ENCODE assay signal across 17 cellular contexts in genomic region chr13:112204881-112205327, GRCh38.
A peak's percentile ranks its signal among the peaks of the same experiment; 100 is the strongest.
DNase-seq lines count a peak whose midpoint lies in the region; ATAC-seq and TF ChIP-seq lines count a peak whose summit lies in the region.
"Had no signal": no experiment of that assay in that cellular context is flagged by ENCODE, and none has a peak within 500 bp of the region (broad histone marks: within the 10 kb centered on the region; RNA-seq: fewer than 3 reads in every experiment).

No MANE protein-coding gene starts in this region.

- peak; percentile 32 for DNase-seq in left ventricle myocardium inferior
- DNase-seq in mucosa of descending colon: no peak
- no peak for DNase-seq in cerebellar cortex (ENCODE audit: low spot score)
- no peak for DNase-seq in transverse colon
- DNase-seq: activated CD4-positive, alpha-beta T cell treated with anti-CD3 and anti-CD28 coated beads for 36 hours; activated T-cell treated with anti-CD3 and anti-CD28 coated beads, Interleukin-2, amount 50 U/mL, for 1 hour; Calu3; central memory CD4-positive, alpha-beta T cell; IMR-90; NCI-H2107; stimulated activated naive B cell treated with anti-CD40 and anti-IgM and Interleukin-4, amounts not matched to agents 10 μg/mL and 1 μg/mL and 100 μg/mL, for 72 hours had no signal

- no peak for TF ChIP-seq CTCF in left ventricle myocardium inferior (IDR thresholded peaks at IDR 0.05; ENCODE audit: borderline replicate concordance)
- no peak for TF ChIP-seq CTCF in mucosa of descending colon (IDR thresholded peaks at IDR 0.05)
- no peak for TF ChIP-seq CTCF in transverse colon (IDR thresholded peaks at IDR 0.05)

- intact Hi-C loops in left ventricle myocardium inferior (cut with micrococcal nuclease): no loop called here
- intact Hi-C loops in mucosa of descending colon (cut with DNase I, micrococcal nuclease): no loop called here
- intact Hi-C loops in transverse colon (cut with DNase I; ENCODE audit: low total_unique reads): no loop called here

- H3K27me3 ChIP-seq in BLaER1 treated with 17β-estradiol and CSF1 and Interleukin-3, amounts not matched to agents 10 nM and 100 nM: peaks cover 54 to 86% (median 64%) of the 10 kb centered on the region in 11 experiments
- H3K27me3 ChIP-seq in HUES48 (ENCODE audit: control insufficient read depth, insufficient read depth, low read length) (peaks cover 61% of the 10 kb centered on the region), left ventricle myocardium inferior (ENCODE audit: low read depth) (peaks cover 97% of the 10 kb centered on the region), transverse colon (peaks cover 64% of the 10 kb centered on the region)
- H3K27me3 ChIP-seq: vagina had no signal

- no peak for TF ChIP-seq EP300 in transverse colon (IDR thresholded peaks at IDR 0.05; ENCODE audit: low read depth)

- peak overlapping the region; percentile 55 to 91 (median 68) for H3K4me2 ChIP-seq in BLaER1 treated with 17β-estradiol and CSF1 and Interleukin-3, amounts not matched to agents 10 nM and 100 nM

- in situ Hi-C loops in transverse colon (cut with MboI; ENCODE audit: low pct_ligation_motif_present in 1 of 4, low pct_unique_long_range_greater_than_20kb in 1 of 4, low sequenced_read_pairs in 3 of 4): no loop called here

- ATAC-seq in mucosa of descending colon (peak; percentile 47), HG03175 (IDR thresholded peaks at IDR 0.05; ENCODE audit: unreplicated experiment) (no peak), GM18867 (IDR thresholded peaks at IDR 0.05; ENCODE audit: unreplicated experiment) (no peak)
- ATAC-seq: activated CD4-positive, alpha-beta T cell treated with anti-CD3 and anti-CD28 coated beads for 36 hours; activated naive CD4-positive, alpha-beta T cell treated with anti-CD3 and anti-CD28 coated beads, Interleukin-2, amount 50 U/mL, for 72 hours; stimulated activated naive B cell treated with anti-CD40 and anti-IgM and Interleukin-4, amounts not matched to agents 10 μg/mL and 1 μg/mL and 100 μg/mL, for 72 hours had no signal

- H3K9ac ChIP-seq in BLaER1 treated with 17β-estradiol and CSF1 and Interleukin-3, amounts not matched to agents 10 nM and 100 nM: no peak overlapping the region
- no peak overlapping the region for H3K9ac ChIP-seq in HUES48 (ENCODE audit: low read depth, low read length)

- TF ChIP-seq POLR2A in transverse colon (IDR thresholded peaks at IDR 0.05): no peak

- no peaks in the 10 kb centered on the region for H3K36me3 ChIP-seq in BLaER1 treated with 17β-estradiol and CSF1 and Interleukin-3, amounts not matched to agents 10 nM and 100 nM
- H3K36me3 ChIP-seq in HUES48 (ENCODE audit: control insufficient read depth, insufficient read depth, low read length): no peaks in the 10 kb centered on the region
- H3K36me3 ChIP-seq in left ventricle myocardium inferior: no peaks in the 10 kb centered on the region
- H3K36me3 ChIP-seq in mucosa of descending colon (ENCODE audit: low read depth): no peaks in the 10 kb centered on the region
- no peaks in the 10 kb centered on the region for H3K36me3 ChIP-seq in transverse colon
- H3K36me3 ChIP-seq: vagina had no signal

- peak overlapping the region in 7 of 10 experiments; percentile 2 to 33 (median 28); a peak in 9 of 20 replicates for H3K4me3 ChIP-seq in BLaER1 treated with 17β-estradiol and CSF1 and Interleukin-3, amounts not matched to agents 10 nM and 100 nM
- H3K4me3 ChIP-seq in HUES48 (ENCODE audit: low read depth, low read length) (peak overlapping the region; percentile 56), left ventricle myocardium inferior (peak overlapping the region; percentile 40), mucosa of descending colon (no peak overlapping the region), transverse colon (no peak overlapping the region)
- H3K4me3 ChIP-seq: vagina had no signal

- peaks cover 0 to 47% (median 15%) of the 10 kb centered on the region in 11 experiments; a peak in 14 of 22 replicates for H4K20me1 ChIP-seq in BLaER1 treated with 17β-estradiol and CSF1 and Interleukin-3, amounts not matched to agents 10 nM and 100 nM

- H3K27ac ChIP-seq in BLaER1 treated with 17β-estradiol and CSF1 and Interleukin-3, amounts not matched to agents 10 nM and 100 nM: no peak overlapping the region
- H3K27ac ChIP-seq in HUES48 (ENCODE audit: low read depth, low read length) (peak overlapping the region; percentile 16), left ventricle myocardium inferior (replicated peaks) (peak overlapping the region; percentile 69), transverse colon (no peak overlapping the region)
- H3K27ac ChIP-seq: vagina had no signal

- H3K9me3 ChIP-seq in BLaER1 treated with 17β-estradiol and CSF1 and Interleukin-3, amounts not matched to agents 10 nM and 100 nM (replicated peaks in 1 of 11): no peaks in the 10 kb centered on the region
- no peaks in the 10 kb centered on the region for H3K9me3 ChIP-seq in HUES48 (ENCODE audit: control insufficient read depth, insufficient read depth, low read length)
- no peaks in the 10 kb centered on the region for H3K9me3 ChIP-seq in left ventricle myocardium inferior (replicated peaks)
- H3K9me3 ChIP-seq in mucosa of descending colon: no peaks in the 10 kb centered on the region
- H3K9me3 ChIP-seq in transverse colon: no peaks in the 10 kb centered on the region
- H3K9me3 ChIP-seq: vagina had no signal

- WGBS in transverse colon (ENCODE audit: low coverage in 1 of 2), 2 donors: 2% methylated on average over 16 of the region's 16 CpGs; no CpG with 5 or more reads in 1 of the 2 donors

- H3K4me1 ChIP-seq in BLaER1 treated with 17β-estradiol and CSF1 and Interleukin-3, amounts not matched to agents 10 nM and 100 nM: peaks cover 25 to 32% (median 28%) of the 10 kb centered on the region in 10 experiments
- H3K4me1 ChIP-seq in HUES48 (ENCODE audit: control insufficient read depth, insufficient read depth, low read length) (peaks cover 15% of the 10 kb centered on the region), left ventricle myocardium inferior (peaks cover 22% of the 10 kb centered on the region), mucosa of descending colon (ENCODE audit: low read depth) (peaks cover 3% of the 10 kb centered on the region), transverse colon (peaks cover 0 to 9% (median 3%) of the 10 kb centered on the region in 4 donors)
- H3K4me1 ChIP-seq: vagina had no signal

Comparison
In these comparisons a context has a peak if more than half of its experiments do, and no peak if none do; other contexts are left out.
1. H3K27ac ChIP-seq: peak in HUES48 (single experiment) and left ventricle myocardium inferior (single experiment); none in BLaER1 treated with 17β-estradiol and CSF1 and Interleukin-3, amounts not matched to agents 10 nM and 100 nM (0 of 11) and transverse colon (0 of 4).
2. H3K4me3 ChIP-seq: peak in BLaER1 treated with 17β-estradiol and CSF1 and Interleukin-3, amounts not matched to agents 10 nM and 100 nM (7 of 10), HUES48 (single experiment) and left ventricle myocardium inferior (single experiment); none in mucosa of descending colon (single experiment) and transverse colon (0 of 4).